Comparison of ENCODE assay signal across 25 cellular contexts in the genomic region with DNA sequence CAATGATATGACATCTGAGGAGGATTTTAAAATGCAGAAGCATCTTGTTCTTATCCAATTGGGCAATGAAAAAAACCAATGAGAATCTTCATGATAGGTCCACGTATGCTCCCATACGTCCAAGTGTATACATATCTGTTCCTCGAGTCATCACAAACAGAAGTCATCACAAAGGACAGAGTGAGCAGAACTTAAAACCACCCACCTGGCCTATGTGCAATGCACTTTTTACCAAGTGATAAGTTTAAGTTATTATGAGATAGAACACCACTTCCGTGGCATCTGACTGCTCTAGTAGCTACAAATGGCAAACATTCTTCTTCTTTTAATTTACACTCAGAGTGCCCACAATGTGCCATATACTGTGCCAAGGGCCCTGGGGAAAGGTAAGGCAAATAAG.
"Had no signal": no experiment of that assay in that cellular context is flagged by ENCODE, and none has a peak within 500 bp of the region (broad histone marks: within the 10 kb centered on the region; RNA-seq: fewer than 3 reads in every experiment).

No MANE protein-coding gene starts in this region.

- H3K36me3 Mint-ChIP-seq: activated naive CD4-positive, alpha-beta T cell treated with anti-CD3 and anti-CD28 coated beads, Interleukin-2, amount 10 ng/mL, durations not matched to agents 7 days and 5 days had no signal

- H3K9me3 Mint-ChIP-seq: activated CD4-positive, alpha-beta T cell treated with anti-CD3 and anti-CD28 coated beads, Interleukin-2, amount 10 ng/mL, durations not matched to agents 7 days and 5 days; activated naive CD4-positive, alpha-beta T cell treated with anti-CD3 and anti-CD28 coated beads, Interleukin-2, amount 10 ng/mL, durations not matched to agents 7 days and 5 days; nephron progenitor cell; stimulated activated naive CD8-positive, alpha-beta T cell treated with anti-CD3 and anti-CD28 coated beads, Interleukin-15, amount 100 ng/mL, for 72 hours had no signal

- DNase-seq: activated CD4-positive, alpha-beta T cell treated with anti-CD3 and anti-CD28 coated beads, Interleukin-2, amount 10 ng/mL, durations not matched to agents 7 days and 5 days; activated CD4-positive, CD25-positive, alpha-beta regulatory T cell treated with anti-CD3 and anti-CD28 coated beads, Interleukin-2, amount 50 U/mL, for 72 hours; activated CD8-positive, alpha-beta memory T cell treated with anti-CD3 and anti-CD28 coated beads, Interleukin-2, amount 50 U/mL, for 48 hours; activated effector memory CD4-positive, alpha-beta T cell treated with anti-CD3 and anti-CD28 coated beads, Interleukin-2, amount 50 U/mL, for 16 hours; activated naive CD4-positive, alpha-beta T cell treated with anti-CD3 and anti-CD28 coated beads, Interleukin-2, amount 10 ng/mL, durations not matched to agents 7 days and 5 days; activated T-cell treated with anti-CD3 and anti-CD28 coated beads, Interleukin-2, amount 50 U/mL, for 48 hours; amygdala; dermis blood vessel endothelial cell; effector CD8-positive, alpha-beta T cell; glutamatergic neuron; hypothalamus; left ventricle myocardium superior; mammary epithelial cell; midbrain; nephron progenitor cell; occipital lobe; right lobe of liver; stimulated activated CD4-positive, alpha-beta T cell treated with anti-CD3 and anti-CD28 coated beads, Interleukin-1b, Interleukin-23, amount 100 ng/mL, for 48 hours; stimulated activated naive CD8-positive, alpha-beta T cell treated with anti-CD3 and anti-CD28 coated beads, Interleukin-15, amount 100 ng/mL, for 72 hours; transverse colon; uterus; WERI-Rb-1 had no signal

- ATAC-seq: esophagus mucosa; left ventricle myocardium superior; right lobe of liver; stimulated activated naive CD8-positive, alpha-beta T cell treated with anti-CD3 and anti-CD28 coated beads, Interleukin-15, amount 100 ng/mL, for 72 hours had no signal

- H3K4me3 ChIP-seq: cardiac muscle cell, right lobe of liver, skin epidermis, transverse colon, uterus had no signal

- H3K27ac ChIP-seq: right lobe of liver, skin epidermis, transverse colon, uterus, WERI-Rb-1 had no signal

- H3K4me3 Mint-ChIP-seq: activated CD4-positive, alpha-beta T cell treated with anti-CD3 and anti-CD28 coated beads, Interleukin-2, amount 10 ng/mL, durations not matched to agents 7 days and 5 days; activated naive CD4-positive, alpha-beta T cell treated with anti-CD3 and anti-CD28 coated beads, Interleukin-2, amount 10 ng/mL, durations not matched to agents 7 days and 5 days; nephron progenitor cell; stimulated activated naive CD8-positive, alpha-beta T cell treated with anti-CD3 and anti-CD28 coated beads, Interleukin-15, amount 100 ng/mL, for 72 hours had no signal

- H3K27me3 ChIP-seq: cardiac muscle cell, right lobe of liver, transverse colon, uterus had no signal

- H3K4me1 ChIP-seq: right lobe of liver, transverse colon, uterus had no signal

- H3K4me1 Mint-ChIP-seq: stimulated activated naive CD8-positive, alpha-beta T cell treated with anti-CD3 and anti-CD28 coated beads, Interleukin-15, amount 100 ng/mL, for 72 hours had no signal

- H3K36me3 ChIP-seq: cardiac muscle cell, right lobe of liver, transverse colon, uterus, WERI-Rb-1 had no signal

- H3K9me3 ChIP-seq: right lobe of liver, transverse colon, uterus had no signal

- H3K27me3 Mint-ChIP-seq: activated CD4-positive, alpha-beta T cell treated with anti-CD3 and anti-CD28 coated beads, Interleukin-2, amount 10 ng/mL, durations not matched to agents 7 days and 5 days; activated naive CD4-positive, alpha-beta T cell treated with anti-CD3 and anti-CD28 coated beads, Interleukin-2, amount 10 ng/mL, durations not matched to agents 7 days and 5 days; stimulated activated naive CD8-positive, alpha-beta T cell treated with anti-CD3 and anti-CD28 coated beads, Interleukin-15, amount 100 ng/mL, for 72 hours had no signal

- H3K27ac Mint-ChIP-seq: activated CD4-positive, alpha-beta T cell treated with anti-CD3 and anti-CD28 coated beads, Interleukin-2, amount 10 ng/mL, durations not matched to agents 7 days and 5 days; activated naive CD4-positive, alpha-beta T cell treated with anti-CD3 and anti-CD28 coated beads, Interleukin-2, amount 10 ng/mL, durations not matched to agents 7 days and 5 days; nephron progenitor cell; stimulated activated naive CD8-positive, alpha-beta T cell treated with anti-CD3 and anti-CD28 coated beads, Interleukin-15, amount 100 ng/mL, for 72 hours had no signal
